In the genomic region with DNA sequence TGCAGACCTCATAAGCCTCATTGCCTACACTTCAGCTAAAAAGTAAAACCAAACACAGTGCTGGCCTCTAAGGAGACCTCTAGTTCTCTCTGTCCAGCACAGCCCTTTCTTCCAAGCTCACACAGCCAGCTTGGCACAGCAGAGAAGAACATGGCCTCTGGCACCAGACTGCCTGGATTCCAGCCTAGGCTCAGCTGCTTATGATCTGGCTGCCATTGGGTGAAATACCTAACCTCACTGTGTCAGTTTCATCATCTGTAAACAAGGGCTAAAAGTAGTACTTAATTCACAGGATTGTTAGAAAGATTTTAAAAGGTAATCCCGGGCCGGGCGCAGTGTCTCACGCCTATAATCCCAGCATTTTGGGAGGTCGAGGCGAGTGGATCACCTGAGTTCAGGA, we compare ENCODE assay signal across 1 cellular context.
TF ChIP-seq lines count a peak whose summit lies in the region.

No MANE protein-coding gene starts in this region.

TF ChIP-seq in H1, 55 proteins besides CTCF, POLR2A, EP300 and RAD21:
- TF ChIP-seq JUND (IDR thresholded peaks at IDR 0.05; ENCODE audit: low read length): no peak
